10 cellular contexts compared by ENCODE assay signal in genomic region chrX:129760155-129760554, GRCh38. TPM values are rescaled to one million over a fixed set of nuclear protein-coding genes. Genes with fewer than 3 reads are reported as not detected.
A peak's percentile ranks its signal among the peaks of the same experiment; 100 is the strongest.
DNase-seq lines count a peak whose midpoint lies in the region; ATAC-seq and TF ChIP-seq lines count a peak whose summit lies in the region.
"Had no signal": no experiment of that assay in that cellular context is flagged by ENCODE, and none has a peak within 500 bp of the region (broad histone marks: within the 10 kb centered on the region; RNA-seq: fewer than 3 reads in every experiment).

No MANE protein-coding gene starts in this region.

- POLR2A ChIA-PET in activated CD4-positive, alpha-beta memory T cell treated with anti-CD3 and anti-CD28 coated beads for 36 hours (lab: Charles Lee), result interaction anchor here (0.8 to 3.4 kb wide), 6 partner anchors 8 to 84 kb away, joined by 3 to 58 read pairs (median 4); partner anchors contain the start of genes SASH3 and ZDHHC9

- H3K27ac ChIP-seq in left lung, result peak overlapping the region in 1 of 2 donors; percentile 78
- H3K27ac ChIP-seq in thyroid gland, result peak overlapping the region; percentile 32 to 40 (median 39)
- H3K27ac ChIP-seq: uterus had no signal

- intact Hi-C loops in activated CD4-positive, alpha-beta memory T cell treated with anti-CD3 and anti-CD28 coated beads for 36 hours (cut with micrococcal nuclease), result no loop called here
- intact Hi-C loops in left lung (cut with DNase I) (no loop called here), thyroid gland (cut with DNase I) (no loop called here)

- peak overlapping the region; percentile 90 for H3K27ac Mint-ChIP-seq in activated CD4-positive, alpha-beta memory T cell treated with anti-CD3 and anti-CD28 coated beads for 36 hours

- ATAC-seq in left lung, result peak; percentile 17
- no peak for ATAC-seq in GM19463 (IDR thresholded peaks at IDR 0.05; ENCODE audit: unreplicated experiment)
- ATAC-seq in HG03571 (IDR thresholded peaks at IDR 0.05; ENCODE audit: unreplicated experiment), result no peak
- ATAC-seq: body of pancreas had no signal

- H3K27me3 ChIP-seq in left lung, result no peaks in the 10 kb centered on the region
- H3K27me3 ChIP-seq in thyroid gland, result no peaks in the 10 kb centered on the region
- H3K27me3 ChIP-seq: body of pancreas, uterus had no signal

- TF ChIP-seq POLR2A in thyroid gland (IDR thresholded peaks at IDR 0.05), result no peak

- no peaks in the 10 kb centered on the region for H3K9me3 Mint-ChIP-seq in activated CD4-positive, alpha-beta memory T cell treated with anti-CD3 and anti-CD28 coated beads for 36 hours

- no peaks in the 10 kb centered on the region for H3K9me3 ChIP-seq in left lung
- H3K9me3 ChIP-seq in thyroid gland, result no peaks in the 10 kb centered on the region
- H3K9me3 ChIP-seq: body of pancreas, uterus had no signal

- H3K27me3 Mint-ChIP-seq in activated CD4-positive, alpha-beta memory T cell treated with anti-CD3 and anti-CD28 coated beads for 36 hours, result no peaks in the 10 kb centered on the region

- H3K4me3 Mint-ChIP-seq in activated CD4-positive, alpha-beta memory T cell treated with anti-CD3 and anti-CD28 coated beads for 36 hours, result no peak overlapping the region

- WGBS in thyroid gland, 2 donors, result 40 to 60% methylated on average over 1 to 4 of the region's 9 CpGs

- peaks cover 53% of the 10 kb centered on the region for H3K4me1 Mint-ChIP-seq in activated CD4-positive, alpha-beta memory T cell treated with anti-CD3 and anti-CD28 coated beads for 36 hours (ENCODE audit: low read depth)

- peak; percentile 58 for DNase-seq in activated effector memory CD4-positive, alpha-beta T cell treated with anti-CD3 and anti-CD28 coated beads, Interleukin-2, amount 50 U/mL, for 16 hours
- DNase-seq in activated effector memory CD4-positive, alpha-beta T cell treated with Interleukin-2 at 50 U/mL for 16 hours, result no peak
- no peak for DNase-seq in activated CD4-positive, alpha-beta memory T cell treated with anti-CD3 and anti-CD28 coated beads for 36 hours
- DNase-seq in left lung (no peak), thyroid gland (peak; percentile 28 to 31), hepatic stellate cell (ENCODE audit: low spot score) (no peak)
- DNase-seq: uterus had no signal

- no peak overlapping the region for H3K4me3 ChIP-seq in left lung
- no peak overlapping the region for H3K4me3 ChIP-seq in thyroid gland (replicated peaks in 1 of 3)
- H3K4me3 ChIP-seq: body of pancreas, uterus had no signal

- peaks cover 0 to 30% of the 10 kb centered on the region in 2 donors for H3K4me1 ChIP-seq in left lung
- H3K4me1 ChIP-seq in thyroid gland, result peaks cover 3 to 12% of the 10 kb centered on the region in 2 donors
- H3K4me1 ChIP-seq: body of pancreas, uterus had no signal

- CTCF ChIA-PET in activated CD4-positive, alpha-beta memory T cell treated with anti-CD3 and anti-CD28 coated beads for 36 hours (lab: Charles Lee), result interaction anchor here (1.3 to 3.3 kb wide), 6 partner anchors 8 to 63 kb away, joined by 3 to 40 read pairs (median 6); partner anchors contain the start of gene SASH3

- H3K36me3 ChIP-seq in left lung (no peaks in the 10 kb centered on the region), thyroid gland (no peaks in the 10 kb centered on the region)
- H3K36me3 ChIP-seq: uterus had no signal

- TF ChIP-seq CTCF in left lung (IDR thresholded peaks at IDR 0.05), result no peak
- TF ChIP-seq CTCF in thyroid gland (IDR thresholded peaks at IDR 0.05), result no peak

- no peaks in the 10 kb centered on the region for H3K36me3 Mint-ChIP-seq in activated CD4-positive, alpha-beta memory T cell treated with anti-CD3 and anti-CD28 coated beads for 36 hours

RNA-seq across cellular contexts. Expression of gene SASH3, which starts 19.6 kb away (rescaled TPM):
- total RNA-seq in activated CD4-positive, alpha-beta memory T cell treated with anti-CD3 and anti-CD28 coated beads for 36 hours, result 100 to 1,000 TPM; 126 to 133 TPM
- total RNA-seq in left lung (10 to 100 TPM; 17.1 to 62.9 TPM), thyroid gland (1 to 10 TPM; 1.8 to 7.3 (median 3.0) TPM)

RNA-seq across cellular contexts. Expression of gene XPNPEP2, which starts 21.4 kb away (rescaled TPM):
- total RNA-seq in activated CD4-positive, alpha-beta memory T cell treated with anti-CD3 and anti-CD28 coated beads for 36 hours, result under 1 TPM; 0.80 to 0.93 TPM
- 1 to 10 TPM; 2.6 to 2.9 TPM for total RNA-seq in left lung
- total RNA-seq in thyroid gland, result 1 to 10 TPM in 3 of 4 donors, under 1 TPM in 1; 0.88 to 2.5 (median 1.8) TPM

Comparison
In these comparisons a context has a peak if more than half of its experiments do, and no peak if none do; other contexts are left out.
1. DNase-seq: peak in activated effector memory CD4-positive, alpha-beta T cell treated with anti-CD3 and anti-CD28 coated beads, Interleukin-2, amount 50 U/mL, for 16 hours (single experiment) and thyroid gland (2 of 2); none in activated effector memory CD4-positive, alpha-beta T cell treated with Interleukin-2 at 50 U/mL for 16 hours (single experiment), activated CD4-positive, alpha-beta memory T cell treated with anti-CD3 and anti-CD28 coated beads for 36 hours (single experiment), left lung (0 of 2) and hepatic stellate cell (single experiment).